Comparison of ENCODE assay signal across 12 cellular contexts in genomic region chr14:59320771-59321170, GRCh38.
DNase-seq lines count a peak whose midpoint lies in the region; TF ChIP-seq lines count a peak whose summit lies in the region.
"Had no signal": no experiment of that assay in that cellular context is flagged by ENCODE, and none has a peak within 500 bp of the region (broad histone marks: within the 10 kb centered on the region; RNA-seq: fewer than 3 reads in every experiment).

No MANE protein-coding gene starts in this region.

- DNase-seq in RPMI7951 (ENCODE audit: low read depth) (peak; percentile 14), epithelial cell of prostate (ENCODE audit: low read depth, low spot score) (no peak), NCI-H1105 treated with DMSO at 0.1 percent for 48 hours (lab: John Stamatoyannopoulos, UW) (no peak), NCI-H2107 (lab: John Stamatoyannopoulos, UW) (no peak), SW 1271 (lab: John Stamatoyannopoulos, UW) (no peak)
- DNase-seq in activated T-cell treated with anti-CD3 and anti-CD28 coated beads, Interleukin-2, amount 50 U/mL, for 48 hours, result no peak
- DNase-seq: activated CD4-positive, alpha-beta T cell treated with anti-CD3 and anti-CD28 coated beads, Interleukin-2, amount 50 U/mL, for 48 hours; activated naive CD4-positive, alpha-beta T cell treated with anti-CD3 and anti-CD28 coated beads, Interleukin-2, amount 50 U/mL, for 16 hours; NCI-H1417 treated with DMSO at 0.1 percent for 48 hours; posterior cingulate gyrus had no signal

- no peaks in the 10 kb centered on the region for H4K20me1 ChIP-seq in BLaER1 treated with 17β-estradiol and CSF1 and Interleukin-3, amounts not matched to agents 10 nM and 100 nM

- no peaks in the 10 kb centered on the region for H3K9me3 ChIP-seq in BLaER1 treated with 17β-estradiol and CSF1 and Interleukin-3, amounts not matched to agents 10 nM and 100 nM (replicated peaks in 1 of 11)
- no peaks in the 10 kb centered on the region for H3K9me3 ChIP-seq in parathyroid adenoma (ENCODE audit: control insufficient read depth, low read length)

- H2AFZ ChIP-seq in parathyroid adenoma, result no peak overlapping the region

- H3K36me3 ChIP-seq in BLaER1 treated with 17β-estradiol and CSF1 and Interleukin-3, amounts not matched to agents 10 nM and 100 nM, result peaks cover 0 to 17% (median 4%) of the 10 kb centered on the region in 11 experiments; a peak in 13 of 22 replicates
- H3K36me3 ChIP-seq in parathyroid adenoma (ENCODE audit: control insufficient read depth, insufficient read depth, low read length), result no peaks in the 10 kb centered on the region

- peak overlapping the region in 9 of 11 experiments; percentile 30 to 65 (median 49); a peak in 16 of 22 replicates for H3K27ac ChIP-seq in BLaER1 treated with 17β-estradiol and CSF1 and Interleukin-3, amounts not matched to agents 10 nM and 100 nM
- H3K27ac ChIP-seq in epithelial cell of prostate, result peak overlapping the region; percentile 66
- H3K27ac ChIP-seq in parathyroid adenoma, result peak overlapping the region; percentile 25

- peaks cover 8% of the 10 kb centered on the region for H3K79me2 ChIP-seq in parathyroid adenoma

- H3K27me3 ChIP-seq in BLaER1 treated with 17β-estradiol and CSF1 and Interleukin-3, amounts not matched to agents 10 nM and 100 nM, result no peaks in the 10 kb centered on the region
- H3K27me3 ChIP-seq in parathyroid adenoma (ENCODE audit: control insufficient read depth, insufficient read depth, low read length), result no peaks in the 10 kb centered on the region

- H3K4me3 ChIP-seq in BLaER1 treated with 17β-estradiol and CSF1 and Interleukin-3, amounts not matched to agents 10 nM and 100 nM, result no peak overlapping the region
- no peak overlapping the region for H3K4me3 ChIP-seq in parathyroid adenoma (ENCODE audit: low read depth, low read length)

- H3K4me2 ChIP-seq in BLaER1 treated with 17β-estradiol and CSF1 and Interleukin-3, amounts not matched to agents 10 nM and 100 nM, result peak overlapping the region; percentile 29 to 85 (median 69)
- H3K4me2 ChIP-seq in parathyroid adenoma (ENCODE audit: low read length), result no peak overlapping the region

- no peak overlapping the region for H3K9ac ChIP-seq in BLaER1 treated with 17β-estradiol and CSF1 and Interleukin-3, amounts not matched to agents 10 nM and 100 nM
- H3K9ac ChIP-seq in parathyroid adenoma, result no peak overlapping the region

- peaks cover 37 to 49% (median 43%) of the 10 kb centered on the region in 10 experiments for H3K4me1 ChIP-seq in BLaER1 treated with 17β-estradiol and CSF1 and Interleukin-3, amounts not matched to agents 10 nM and 100 nM
- peaks cover 27% of the 10 kb centered on the region for H3K4me1 ChIP-seq in parathyroid adenoma

- no peak for TF ChIP-seq CTCF in parathyroid adenoma (IDR thresholded peaks at IDR 0.05)
